Comparison of ENCODE assay signal across 29 cellular contexts in the genomic region with DNA sequence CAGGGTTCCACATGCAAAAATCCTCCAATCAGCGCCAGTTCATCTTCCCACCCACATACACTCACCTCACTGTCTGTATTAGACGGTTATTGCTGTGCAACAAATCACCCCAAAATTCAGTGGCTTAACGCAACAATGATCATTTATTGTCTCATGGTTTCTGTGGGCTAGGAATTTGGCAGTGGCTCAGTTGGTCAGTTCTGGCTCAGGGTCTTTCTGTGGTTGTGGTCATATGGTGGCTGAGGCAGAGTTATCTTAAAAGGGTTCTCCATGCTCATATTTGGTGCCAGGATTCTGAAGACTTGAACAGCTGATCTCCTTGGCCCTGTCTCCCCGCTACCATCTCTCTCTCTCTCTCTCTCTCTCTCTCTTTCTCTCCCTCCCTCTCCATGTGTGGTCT.
"Had no signal": no experiment of that assay in that cellular context is flagged by ENCODE, and none has a peak within 500 bp of the region (broad histone marks: within the 10 kb centered on the region; RNA-seq: fewer than 3 reads in every experiment).

No MANE protein-coding gene starts in this region.

- H3K4me3 Mint-ChIP-seq: stimulated activated memory B cell treated with anti-CD40 and anti-IgM and Interleukin-4, amounts not matched to agents 10 μg/mL and 1 μg/mL and 100 μg/mL, for 72 hours; type B pancreatic cell had no signal

- H3K36me3 Mint-ChIP-seq: stimulated activated memory B cell treated with anti-CD40 and anti-IgM and Interleukin-4, amounts not matched to agents 10 μg/mL and 1 μg/mL and 100 μg/mL, for 72 hours had no signal

- H3K4me3 ChIP-seq: coronary artery, esophagus muscularis mucosa, gastroesophageal sphincter, heart left ventricle, hepatocyte, lung, ovary, psoas muscle, sigmoid colon, skin epidermis, spleen, testis, tibial artery had no signal

- H3K27me3 Mint-ChIP-seq: naive thymus-derived CD8-positive, alpha-beta T cell; stimulated activated memory B cell treated with anti-CD40 and anti-IgM and Interleukin-4, amounts not matched to agents 10 μg/mL and 1 μg/mL and 100 μg/mL, for 72 hours; type B pancreatic cell had no signal

- ATAC-seq: foreskin keratinocyte; gastroesophageal sphincter; heart left ventricle; left lobe of liver; naive thymus-derived CD8-positive, alpha-beta T cell; right cardiac atrium; stimulated activated memory B cell treated with anti-CD40 and anti-IgM and Interleukin-4, amounts not matched to agents 10 μg/mL and 1 μg/mL and 100 μg/mL, for 72 hours; stimulated activated naive CD8-positive, alpha-beta T cell treated with anti-CD3 and anti-CD28 coated beads, Interleukin-15, Interleukin-2, amounts not matched to agents 100 U/mL and 50 U/mL, for 24 hours had no signal

- H3K27ac Mint-ChIP-seq: naive thymus-derived CD8-positive, alpha-beta T cell; stimulated activated memory B cell treated with anti-CD40 and anti-IgM and Interleukin-4, amounts not matched to agents 10 μg/mL and 1 μg/mL and 100 μg/mL, for 72 hours; type B pancreatic cell had no signal

- DNase-seq: dermis blood vessel endothelial cell; effector memory CD4-positive, alpha-beta T cell; foreskin keratinocyte; heart left ventricle; kidney; mesenchymal stem cell; midbrain; naive thymus-derived CD8-positive, alpha-beta T cell; occipital lobe; ovary; posterior cingulate gyrus; psoas muscle; right cardiac atrium; sigmoid colon; spleen; stimulated activated CD4-positive, alpha-beta T cell treated with anti-CD3 and anti-CD28 coated beads, Interleukin-4, amount 100 ng/mL, for 4 hours; stimulated activated naive CD8-positive, alpha-beta T cell treated with anti-CD3 and anti-CD28 coated beads, Interleukin-15, Interleukin-2, amounts not matched to agents 100 U/mL and 50 U/mL, for 24 hours; substantia nigra; testis; tibial artery had no signal
